ENCODE assay signal across 9 cellular contexts in the genomic region with DNA sequence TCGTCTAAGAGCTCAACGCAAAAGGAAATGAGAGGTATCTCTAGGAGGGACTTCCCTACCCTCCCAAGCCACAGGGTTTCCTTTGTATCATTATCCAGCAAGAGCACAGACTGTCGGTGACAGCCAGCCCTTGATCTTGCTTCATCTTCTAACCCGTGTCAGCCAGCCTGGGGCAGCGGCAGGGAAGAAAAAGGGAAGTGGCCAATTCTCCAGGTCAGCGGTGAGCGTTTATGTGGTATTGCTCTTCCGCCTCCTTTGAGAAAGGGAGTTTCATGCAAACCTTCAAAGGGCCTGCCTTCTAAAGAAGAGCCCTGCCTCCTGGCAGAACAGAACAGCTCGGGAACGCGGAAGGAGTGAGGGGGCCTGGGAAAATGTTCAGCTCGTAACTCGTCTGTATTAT. TPM values are rescaled to one million over a fixed set of nuclear protein-coding genes. Genes with fewer than 3 reads are reported as not detected.
DNase-seq lines count a peak whose midpoint lies in the region; ATAC-seq and TF ChIP-seq lines count a peak whose summit lies in the region.
"Had no signal": no experiment of that assay in that cellular context is flagged by ENCODE, and none has a peak within 500 bp of the region (broad histone marks: within the 10 kb centered on the region; RNA-seq: fewer than 3 reads in every experiment).

No MANE protein-coding gene starts in this region.

- H3K9me3 Mint-ChIP-seq in activated naive CD8-positive, alpha-beta T cell treated with anti-CD3 and anti-CD28 coated beads, Interleukin-2, amount 10 ng/mL, durations not matched to agents 7 days and 5 days = no peaks in the 10 kb centered on the region
- H3K9me3 Mint-ChIP-seq in activated naive CD8-positive, alpha-beta T cell treated with anti-CD3 and anti-CD28 coated beads, Interleukin-2, amount 50 U/mL, for 24 hours = no peaks in the 10 kb centered on the region
- H3K9me3 Mint-ChIP-seq in type B pancreatic cell = no peaks in the 10 kb centered on the region
- no peaks in the 10 kb centered on the region for H3K9me3 Mint-ChIP-seq in activated T-helper 17 cell treated with anti-CD3 and anti-CD28 coated beads, Interleukin-2, amount 50 U/mL, for 72 hours

- 12 to 14% methylated on average over 13 of the region's 13 CpGs for WGBS in aorta, 2 donors

- H3K36me3 ChIP-seq in ascending aorta (peaks cover 0 to 11% of the 10 kb centered on the region in 2 donors), aorta (ENCODE audit: control insufficient read depth in 1 of 2, insufficient read depth in 2 of 2, low read length in 1 of 2) (no peaks in the 10 kb centered on the region)

- H3K27ac ChIP-seq in ascending aorta (peak overlapping the region; percentile 45 to 71), aorta (ENCODE audit: low read depth in 1 of 2, low read length in 2 of 2) (peak overlapping the region; percentile 1 to 96)

- H3K27me3 ChIP-seq in ascending aorta = no peaks in the 10 kb centered on the region
- no peaks in the 10 kb centered on the region for H3K27me3 ChIP-seq in aorta (ENCODE audit: control insufficient read depth in 1 of 2, insufficient read depth in 2 of 2, low read length in 1 of 2)
- H3K27me3 ChIP-seq: heart left ventricle had no signal

- no peaks in the 10 kb centered on the region for H3K9me3 ChIP-seq in ascending aorta
- H3K9me3 ChIP-seq in aorta (ENCODE audit: control insufficient read depth, low read length) = no peaks in the 10 kb centered on the region
- H3K9me3 ChIP-seq: heart left ventricle had no signal

- peaks cover 17% of the 10 kb centered on the region for H3K4me1 Mint-ChIP-seq in activated naive CD8-positive, alpha-beta T cell treated with anti-CD3 and anti-CD28 coated beads, Interleukin-2, amount 10 ng/mL, durations not matched to agents 7 days and 5 days
- H3K4me1 Mint-ChIP-seq in activated naive CD8-positive, alpha-beta T cell treated with anti-CD3 and anti-CD28 coated beads, Interleukin-2, amount 50 U/mL, for 24 hours = peaks cover 28% of the 10 kb centered on the region
- H3K4me1 Mint-ChIP-seq in type B pancreatic cell (ENCODE audit: unreplicated experiment) = peaks cover 37% of the 10 kb centered on the region
- peaks cover 9% of the 10 kb centered on the region for H3K4me1 Mint-ChIP-seq in activated T-helper 17 cell treated with anti-CD3 and anti-CD28 coated beads, Interleukin-2, amount 50 U/mL, for 72 hours

- peak overlapping the region in 1 of 2 donors; percentile 57 for H3K4me3 ChIP-seq in ascending aorta
- H3K4me3 ChIP-seq in aorta (ENCODE audit: low read length in 2 of 2) = peak overlapping the region in 1 of 2 donors; percentile 27

- H3K27ac Mint-ChIP-seq in activated naive CD8-positive, alpha-beta T cell treated with anti-CD3 and anti-CD28 coated beads, Interleukin-2, amount 10 ng/mL, durations not matched to agents 7 days and 5 days = no peak overlapping the region
- no peak overlapping the region for H3K27ac Mint-ChIP-seq in activated naive CD8-positive, alpha-beta T cell treated with anti-CD3 and anti-CD28 coated beads, Interleukin-2, amount 50 U/mL, for 24 hours
- H3K27ac Mint-ChIP-seq in type B pancreatic cell = no peak overlapping the region
- H3K27ac Mint-ChIP-seq in activated T-helper 17 cell treated with anti-CD3 and anti-CD28 coated beads, Interleukin-2, amount 50 U/mL, for 72 hours = no peak overlapping the region

- H3K4me3 Mint-ChIP-seq in activated naive CD8-positive, alpha-beta T cell treated with anti-CD3 and anti-CD28 coated beads, Interleukin-2, amount 10 ng/mL, durations not matched to agents 7 days and 5 days = peak overlapping the region; percentile 12
- H3K4me3 Mint-ChIP-seq in activated naive CD8-positive, alpha-beta T cell treated with anti-CD3 and anti-CD28 coated beads, Interleukin-2, amount 50 U/mL, for 24 hours = no peak overlapping the region
- no peak overlapping the region for H3K4me3 Mint-ChIP-seq in type B pancreatic cell
- no peak overlapping the region for H3K4me3 Mint-ChIP-seq in activated T-helper 17 cell treated with anti-CD3 and anti-CD28 coated beads, Interleukin-2, amount 50 U/mL, for 72 hours

- H3K36me3 Mint-ChIP-seq in activated naive CD8-positive, alpha-beta T cell treated with anti-CD3 and anti-CD28 coated beads, Interleukin-2, amount 10 ng/mL, durations not matched to agents 7 days and 5 days = no peaks in the 10 kb centered on the region
- H3K36me3 Mint-ChIP-seq in activated naive CD8-positive, alpha-beta T cell treated with anti-CD3 and anti-CD28 coated beads, Interleukin-2, amount 50 U/mL, for 24 hours (ENCODE audit: low read depth) = no peaks in the 10 kb centered on the region
- H3K36me3 Mint-ChIP-seq in type B pancreatic cell = peaks cover 47% of the 10 kb centered on the region
- H3K36me3 Mint-ChIP-seq in activated T-helper 17 cell treated with anti-CD3 and anti-CD28 coated beads, Interleukin-2, amount 50 U/mL, for 72 hours (ENCODE audit: low read depth) = no peaks in the 10 kb centered on the region

- DNase-seq in activated naive CD8-positive, alpha-beta T cell treated with anti-CD3 and anti-CD28 coated beads, Interleukin-2, amount 10 ng/mL, durations not matched to agents 7 days and 5 days = no peak
- no peak for DNase-seq in activated naive CD8-positive, alpha-beta T cell treated with anti-CD3 and anti-CD28 coated beads, Interleukin-2, amount 50 U/mL, for 24 hours
- no peak for DNase-seq in ascending aorta (ENCODE audit: low spot score in 2 of 2)
- DNase-seq in aorta = peak in 1 of 2 donors; percentile 65
- DNase-seq in type B pancreatic cell (ENCODE audit: extremely low spot score, unreplicated experiment) = no peak
- no peak for DNase-seq in stimulated activated CD4-positive, alpha-beta T cell treated with anti-CD3 and anti-CD28 coated beads, Interleukin-4, amount 100 ng/mL, for 24 hours
- DNase-seq: heart left ventricle had no signal

- peak; percentile 68 for ATAC-seq in activated naive CD8-positive, alpha-beta T cell treated with anti-CD3 and anti-CD28 coated beads, Interleukin-2, amount 10 ng/mL, durations not matched to agents 7 days and 5 days (ENCODE audit: low read depth)
- no peak for ATAC-seq in activated naive CD8-positive, alpha-beta T cell treated with anti-CD3 and anti-CD28 coated beads, Interleukin-2, amount 50 U/mL, for 24 hours
- ATAC-seq in HG03095 (IDR thresholded peaks at IDR 0.05; ENCODE audit: unreplicated experiment) (peak; percentile 89), aorta (ENCODE audit: low FRiP score) (peak; percentile 37)
- ATAC-seq in activated T-helper 17 cell treated with anti-CD3 and anti-CD28 coated beads, Interleukin-2, amount 50 U/mL, for 72 hours (replicated peaks) = no peak

- POLR2A ChIA-PET in activated naive CD8-positive, alpha-beta T cell treated with anti-CD3 and anti-CD28 coated beads, Interleukin-2, amount 10 ng/mL, durations not matched to agents 7 days and 5 days (lab: Charles Lee) = no interaction called here

- TF ChIP-seq CTCF in ascending aorta (IDR thresholded peaks at IDR 0.05) = no peak
- TF ChIP-seq CTCF in type B pancreatic cell (conservative IDR thresholded peaks at IDR 0.05) = no peak

- H3K4me1 ChIP-seq in ascending aorta = peaks cover 8 to 23% of the 10 kb centered on the region in 2 donors
- peaks cover 0 to 2% of the 10 kb centered on the region in 2 donors for H3K4me1 ChIP-seq in aorta (ENCODE audit: control insufficient read depth in 1 of 2, insufficient read depth in 2 of 2, low read length in 2 of 2)

- intact Hi-C loops in ascending aorta (cut with DNase I) = loop anchor here (2.0 kb wide), 1 partner anchor 21 kb away; no protein-coding TSS in a partner anchor
- intact Hi-C loops in aorta (cut with DNase I) = no loop called here

- H3K27me3 Mint-ChIP-seq in activated naive CD8-positive, alpha-beta T cell treated with anti-CD3 and anti-CD28 coated beads, Interleukin-2, amount 10 ng/mL, durations not matched to agents 7 days and 5 days = peaks cover 69% of the 10 kb centered on the region
- peaks cover 69% of the 10 kb centered on the region for H3K27me3 Mint-ChIP-seq in activated naive CD8-positive, alpha-beta T cell treated with anti-CD3 and anti-CD28 coated beads, Interleukin-2, amount 50 U/mL, for 24 hours
- H3K27me3 Mint-ChIP-seq in type B pancreatic cell = no peaks in the 10 kb centered on the region
- H3K27me3 Mint-ChIP-seq in activated T-helper 17 cell treated with anti-CD3 and anti-CD28 coated beads, Interleukin-2, amount 50 U/mL, for 72 hours = peaks cover 32% of the 10 kb centered on the region

RNA-seq across cellular contexts. Expression of a gene that starts 41.9 kb away (rescaled TPM):
- total RNA-seq in activated naive CD8-positive, alpha-beta T cell treated with anti-CD3 and anti-CD28 coated beads, Interleukin-2, amount 10 ng/mL, durations not matched to agents 7 days and 5 days = under 1 TPM; 0.14 to 0.23 TPM
- total RNA-seq in ascending aorta (38.0 TPM), aorta (10 to 100 TPM; 24.8 to 35.0 TPM), type B pancreatic cell (ENCODE audit: low replicate concordance) (48.6 and 67.1 TPM in 2 replicates)
- 10 to 100 TPM in 1 of 2 donors, 1 to 10 TPM in 1; 7.3 to 15.7 TPM for polyA plus RNA-seq in aorta
- under 1 TPM in 1 of 2 donors, not detected in 1; 0.08 TPM for total RNA-seq in activated T-helper 17 cell treated with anti-CD3 and anti-CD28 coated beads, Interleukin-2, amount 50 U/mL, for 72 hours

Comparison
In these comparisons a context has a peak if more than half of its experiments do, and no peak if none do; other contexts are left out.
1. ATAC-seq: peak in activated naive CD8-positive, alpha-beta T cell treated with anti-CD3 and anti-CD28 coated beads, Interleukin-2, amount 10 ng/mL, durations not matched to agents 7 days and 5 days (single experiment), HG03095 (single experiment) and aorta (single experiment); none in activated naive CD8-positive, alpha-beta T cell treated with anti-CD3 and anti-CD28 coated beads, Interleukin-2, amount 50 U/mL, for 24 hours (single experiment) and activated T-helper 17 cell treated with anti-CD3 and anti-CD28 coated beads, Interleukin-2, amount 50 U/mL, for 72 hours (single experiment).
2. RNA of a gene that starts 41.9 kb away (total RNA-seq): 48.6 to 67.1 TPM in type B pancreatic cell, 38.0 TPM in ascending aorta (single experiment) and 24.8 to 35.0 TPM in aorta; 0.14 to 0.23 TPM in activated naive CD8-positive, alpha-beta T cell treated with anti-CD3 and anti-CD28 coated beads, Interleukin-2, amount 10 ng/mL, durations not matched to agents 7 days and 5 days and 0.08 TPM in activated T-helper 17 cell treated with anti-CD3 and anti-CD28 coated beads, Interleukin-2, amount 50 U/mL, for 72 hours; every median in the first group is over 10 times any median in the second.